In the genomic region with DNA sequence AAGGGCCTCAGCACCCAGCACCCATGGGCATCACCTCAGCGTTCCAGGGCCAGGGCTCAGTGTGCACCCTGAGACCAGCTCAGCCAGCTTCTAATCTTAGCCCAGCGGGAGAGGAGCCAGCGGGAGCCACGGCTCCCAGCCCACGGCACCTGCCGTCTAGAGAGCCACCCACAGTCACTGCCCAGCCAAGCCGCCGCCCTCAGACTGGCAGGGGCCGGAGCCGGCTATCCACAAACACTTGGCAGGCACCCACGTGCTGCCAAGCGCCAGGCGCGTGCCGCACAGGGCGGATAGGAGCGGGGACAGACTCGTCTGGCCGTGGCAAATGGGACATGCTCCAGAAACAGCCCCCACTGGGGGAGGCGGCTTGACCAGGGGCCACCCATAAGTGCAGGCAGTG, we compare ENCODE assay signal across 20 cellular contexts. TPM values are rescaled to one million over a fixed set of nuclear protein-coding genes. Genes with fewer than 3 reads are reported as not detected.
DNase-seq lines count a peak whose midpoint lies in the region; ATAC-seq, FAIRE-seq and TF ChIP-seq lines count a peak whose summit lies in the region.
"Had no signal": no experiment of that assay in that cellular context is flagged by ENCODE, and none has a peak within 500 bp of the region (broad histone marks: within the 10 kb centered on the region; RNA-seq: fewer than 3 reads in every experiment).

No MANE protein-coding gene starts in this region.

- H3K36me3 ChIP-seq in heart right ventricle (peaks cover 0 to 93% (median 72%) of the 10 kb centered on the region in 9 donors), neuronal stem cell (replicated peaks in 1 of 2; ENCODE audit: control insufficient read depth in 2 of 2, insufficient read depth in 2 of 2, low read length in 2 of 2) (peaks cover 82 to 97% of the 10 kb centered on the region in 2 donors), thyroid gland (peaks cover 69 to 76% of the 10 kb centered on the region in 2 donors), uterus (no peaks in the 10 kb centered on the region), small intestine (ENCODE audit: control insufficient read depth in 2 of 2, insufficient read depth in 2 of 2, low read length in 2 of 2) (peaks cover 1 to 17% of the 10 kb centered on the region in 2 donors)

- no peak overlapping the region for H2BK120ac ChIP-seq in neuronal stem cell (ENCODE audit: low read depth, low read length)

- ATAC-seq in heart right ventricle: peak; percentile 71 to 95 (median 88)
- ATAC-seq in GM18519 (IDR thresholded peaks at IDR 0.05; ENCODE audit: low FRiP score, unreplicated experiment): no peak
- ATAC-seq: GM23338; stimulated activated memory B cell treated with anti-CD40 and anti-IgM and Interleukin-4, amounts not matched to agents 10 μg/mL and 1 μg/mL and 100 μg/mL, for 72 hours had no signal

- intact Hi-C loops in heart right ventricle (cut with DNase I): no loop called here
- intact Hi-C loops in thyroid gland (cut with DNase I): no loop called here
- intact Hi-C loops in uterus (cut with DNase I; ENCODE audit: low total_unique reads): no loop called here

- no peak for TF ChIP-seq POLR2A in thyroid gland (IDR thresholded peaks at IDR 0.05)
- no peak for TF ChIP-seq POLR2A in uterus (IDR thresholded peaks at IDR 0.05)

- H3K4me3 ChIP-seq in heart right ventricle (no peak overlapping the region), neuronal stem cell (ENCODE audit: low read length in 2 of 2) (no peak overlapping the region), thyroid gland (replicated peaks in 1 of 3) (no peak overlapping the region), uterus (no peak overlapping the region), small intestine (ENCODE audit: low read depth in 1 of 2, low read length in 2 of 2) (no peak overlapping the region)
- H3K4me3 ChIP-seq: GM23338, upper lobe of left lung had no signal

- no peak overlapping the region for H3K4me2 ChIP-seq in neuronal stem cell (ENCODE audit: insufficient read depth, low read length, poor library complexity, severe bottlenecking)
- H3K4me2 ChIP-seq: GM23338 had no signal

- H3K4ac ChIP-seq in neuronal stem cell (ENCODE audit: low read length): no peak overlapping the region

- no peaks in the 10 kb centered on the region for H3K9me3 ChIP-seq in heart right ventricle
- no peaks in the 10 kb centered on the region for H3K9me3 ChIP-seq in neuronal stem cell (replicated peaks in 1 of 2; ENCODE audit: control insufficient read depth in 2 of 2, insufficient read depth in 1 of 2, low read depth in 1 of 2, low read length in 2 of 2)
- no peaks in the 10 kb centered on the region for H3K9me3 ChIP-seq in thyroid gland
- no peaks in the 10 kb centered on the region for H3K9me3 ChIP-seq in uterus
- H3K9me3 ChIP-seq in small intestine (ENCODE audit: control insufficient read depth, low read depth): no peaks in the 10 kb centered on the region
- H3K9me3 ChIP-seq: upper lobe of left lung had no signal

- peaks cover 39% of the 10 kb centered on the region for H3K79me1 ChIP-seq in neuronal stem cell (ENCODE audit: low read depth, low read length)

- FAIRE-seq in small intestine (lab: Jason Lieb, UNC): no peak
- FAIRE-seq: GM18507 had no signal

- no peak overlapping the region for H4K91ac ChIP-seq in neuronal stem cell (ENCODE audit: low read depth, low read length, poor library complexity)

- no peak overlapping the region for H2BK15ac ChIP-seq in neuronal stem cell (ENCODE audit: low read length)

- peaks cover 0 to 25% (median 17%) of the 10 kb centered on the region in 9 donors for H3K4me1 ChIP-seq in heart right ventricle
- H3K4me1 ChIP-seq in neuronal stem cell (ENCODE audit: control insufficient read depth in 2 of 2, insufficient read depth in 1 of 2, low read depth in 1 of 2, low read length in 2 of 2): no peaks in the 10 kb centered on the region
- H3K4me1 ChIP-seq in thyroid gland: peaks cover 6 to 12% of the 10 kb centered on the region in 2 donors
- no peaks in the 10 kb centered on the region for H3K4me1 ChIP-seq in uterus
- H3K4me1 ChIP-seq in small intestine (ENCODE audit: control insufficient read depth in 2 of 2, insufficient read depth in 1 of 2, low read depth in 1 of 2, low read length in 1 of 2): peaks cover 0 to 7% of the 10 kb centered on the region in 2 donors
- H3K4me1 ChIP-seq: upper lobe of left lung had no signal

- no peak overlapping the region for H2AFZ ChIP-seq in neuronal stem cell (ENCODE audit: low read length)
- H2AFZ ChIP-seq: GM23338 had no signal

- H3K23ac ChIP-seq in neuronal stem cell (ENCODE audit: low read depth, low read length, poor library complexity): peak overlapping the region; percentile 55

- WGBS in heart right ventricle, 2 donors: 50 to 69% methylated on average over 20 of the region's 20 CpGs
- no CpG with 5 or more reads among the region's 20 CpGs for WGBS in neuronal stem cell (ENCODE audit: extremely low coverage in 2 of 2, insufficient read length in 2 of 2, insufficient replicate concordance in 1 of 2), 2 donors
- 74 to 81% methylated on average over 12 to 14 of the region's 20 CpGs for WGBS in thyroid gland, 2 donors
- WGBS in small intestine, 3 donors: 49 to 67% (median 61%) methylated on average over 20 of the region's 20 CpGs

- H3K27me3 ChIP-seq in heart right ventricle: no peaks in the 10 kb centered on the region
- no peaks in the 10 kb centered on the region for H3K27me3 ChIP-seq in neuronal stem cell (ENCODE audit: control insufficient read depth in 3 of 3, insufficient read depth in 3 of 3, low read depth in 1 of 3, low read length in 3 of 3)
- no peaks in the 10 kb centered on the region for H3K27me3 ChIP-seq in thyroid gland
- no peaks in the 10 kb centered on the region for H3K27me3 ChIP-seq in uterus
- no peaks in the 10 kb centered on the region for H3K27me3 ChIP-seq in small intestine (ENCODE audit: control insufficient read depth in 2 of 2, insufficient read depth in 2 of 2, low read length in 2 of 2)
- H3K27me3 ChIP-seq: upper lobe of left lung had no signal

- H2BK5ac ChIP-seq in neuronal stem cell (ENCODE audit: low read length): no peak overlapping the region

- DNase-seq in heart right ventricle: peak; percentile 75 to 78
- no peak for DNase-seq in neuronal stem cell (ENCODE audit: low spot score)
- DNase-seq in thyroid gland: peak; percentile 42 to 73
- no peak for DNase-seq in dermis blood vessel endothelial cell
- no peak for DNase-seq in uterus
- no peak for DNase-seq in small intestine
- DNase-seq: activated effector memory CD4-positive, alpha-beta T cell treated with anti-CD3 and anti-CD28 coated beads, Interleukin-2, amount 50 U/mL, for 16 hours; central memory CD4-positive, alpha-beta T cell; effector CD4-positive, alpha-beta T cell; KG1; NCI-H1048; NCI-H2081 treated with DMSO at 0.1 percent for 48 hours; NCI-H510A treated with DMSO at 0.1 percent for 48 hours; stimulated activated CD4-positive, alpha-beta T cell treated with anti-CD3 and anti-CD28 coated beads, Interleukin-15, amount 100 ng/mL, for 24 hours had no signal

- TF ChIP-seq CTCF in VCaP (conservative IDR thresholded peaks at IDR 0.05) (no peak), heart right ventricle (IDR thresholded peaks at IDR 0.05) (no peak), thyroid gland (IDR thresholded peaks at IDR 0.05) (no peak), uterus (IDR thresholded peaks at IDR 0.05) (no peak)

- no peak overlapping the region for H2AK5ac ChIP-seq in neuronal stem cell (ENCODE audit: low read depth, low read length)

- no peak overlapping the region for H2BK12ac ChIP-seq in neuronal stem cell (ENCODE audit: low read length)

- H3K14ac ChIP-seq in neuronal stem cell (ENCODE audit: low read length): no peak overlapping the region

- H3K27ac ChIP-seq in VCaP (peak overlapping the region; percentile 42), heart right ventricle (peak overlapping the region in 4 of 10 donors; percentile 28 to 56 (median 42)), neuronal stem cell (replicated peaks; ENCODE audit: low read length) (no peak overlapping the region), thyroid gland (no peak overlapping the region), uterus (no peak overlapping the region), small intestine (ENCODE audit: low read depth in 1 of 2, low read length in 1 of 2) (no peak overlapping the region)
- H3K27ac ChIP-seq: upper lobe of left lung had no signal

- no peak overlapping the region for H3K9ac ChIP-seq in neuronal stem cell (ENCODE audit: low read depth, low read length, poor library complexity)

- H3K18ac ChIP-seq in neuronal stem cell (ENCODE audit: low read length): peak overlapping the region; percentile 48

- H4K8ac ChIP-seq in neuronal stem cell (ENCODE audit: low read depth, low read length): peak overlapping the region; percentile 23

RNA-seq across cellular contexts. Expression of a gene that starts 18.6 kb away (rescaled TPM):
- total RNA-seq in heart right ventricle (10 to 100 TPM; 23.2 to 34.4 (median 29.7) TPM), thyroid gland (10 to 100 TPM; 21.6 to 42.7 (median 28.7) TPM), dermis blood vessel endothelial cell (12.1 and 22.0 TPM in 2 replicates), uterus (10 to 100 TPM in 3 of 4 donors, 1 to 10 TPM in 1; 7.2 to 85.0 (median 42.6) TPM)
- polyA plus RNA-seq in heart right ventricle (10 to 100 TPM in 1 of 2 donors, 1 to 10 TPM in 1; 5.7 to 11.1 TPM), small intestine (10 to 100 TPM in 1 of 3 donors, 1 to 10 TPM in 2; 4.3 to 11.7 (median 5.4) TPM)
- 47.9 TPM for polyA plus RNA-seq in neuronal stem cell (2013, experiment 1 of 2)
- 50.2 TPM for polyA plus RNA-seq in neuronal stem cell (2013, experiment 2 of 2)

RNA-seq across cellular contexts. Expression of a gene that starts 24.0 kb away (rescaled TPM):
- total RNA-seq in heart right ventricle (10 to 100 TPM in 2 of 10 donors, 1 to 10 TPM in 8; 4.1 to 11.6 (median 7.8) TPM), thyroid gland (10 to 100 TPM; 26.4 to 29.3 (median 27.2) TPM), dermis blood vessel endothelial cell (5.4 and 15.8 TPM in 2 replicates), uterus (10 to 100 TPM in 2 of 4 donors, 1 to 10 TPM in 2; 7.4 to 23.9 (median 13.6) TPM)
- polyA plus RNA-seq in heart right ventricle (1 to 10 TPM; 4.8 to 6.7 TPM), small intestine (1 to 10 TPM; 2.0 to 4.8 (median 3.5) TPM)
- polyA plus RNA-seq in neuronal stem cell (2013, experiment 1 of 2): 33.0 TPM
- 33.5 TPM for polyA plus RNA-seq in neuronal stem cell (2013, experiment 2 of 2)

RNA-seq across cellular contexts. Expression of a gene that starts 57.1 kb away (rescaled TPM):
- total RNA-seq in heart right ventricle: 1 to 10 TPM; 2.9 to 7.1 (median 5.0) TPM
- polyA plus RNA-seq in heart right ventricle: 1 to 10 TPM; 4.3 to 5.7 TPM
- polyA plus RNA-seq in neuronal stem cell (2013, experiment 1 of 2): 18.5 TPM
- polyA plus RNA-seq in neuronal stem cell (2013, experiment 2 of 2): 18.8 TPM
- total RNA-seq in thyroid gland: 10 to 100 TPM; 15.0 to 25.7 (median 20.5) TPM
- total RNA-seq in dermis blood vessel endothelial cell: 19.6 and 22.7 TPM in 2 replicates
- 10 to 100 TPM in 3 of 4 donors, 1 to 10 TPM in 1; 4.7 to 42.2 (median 15.8) TPM for total RNA-seq in uterus
- polyA plus RNA-seq in small intestine: 10 to 100 TPM; 26.7 to 40.3 (median 32.2) TPM

Comparison
In these comparisons a context has a peak if more than half of its experiments do, and no peak if none do; other contexts are left out.
1. DNase-seq: peak in heart right ventricle (2 of 2) and thyroid gland (2 of 2); none in neuronal stem cell (single experiment), dermis blood vessel endothelial cell (single experiment), uterus (0 of 2) and small intestine (single experiment).